8 cellular contexts compared by ENCODE assay signal in the genomic region with DNA sequence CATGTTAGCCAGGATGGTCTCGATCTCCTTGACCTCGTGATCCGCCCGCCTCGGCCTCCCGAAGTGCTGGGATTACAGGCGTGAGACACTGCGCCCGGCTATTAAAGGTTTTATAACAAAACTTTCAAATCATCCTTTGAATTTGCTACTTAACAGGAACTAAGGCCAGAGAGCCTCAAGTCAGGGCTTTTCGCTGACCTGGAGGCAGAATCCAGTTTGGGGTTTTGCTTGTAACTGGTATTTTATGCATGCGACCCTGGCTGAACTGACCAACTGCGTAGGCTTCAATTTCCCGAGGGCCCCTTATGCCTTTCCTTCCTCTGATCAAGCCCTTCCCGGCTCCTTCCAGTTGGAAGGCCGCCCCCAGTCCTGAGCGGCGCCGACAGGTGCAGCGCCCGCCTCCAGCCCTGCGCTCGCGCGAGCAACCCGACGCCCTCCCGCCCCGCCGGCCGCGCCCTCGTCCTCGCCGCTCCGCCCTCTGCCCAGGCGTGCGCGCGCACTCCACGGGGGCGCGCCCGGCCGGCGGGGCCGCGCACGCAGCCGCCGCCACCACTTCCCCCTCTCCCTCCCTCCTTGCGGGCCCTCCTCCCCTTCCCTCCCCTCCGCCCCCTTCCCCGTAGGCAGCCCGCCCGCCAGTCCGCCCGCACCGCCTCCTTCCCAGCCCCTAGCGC. TPM values are rescaled to one million over a fixed set of nuclear protein-coding genes. Genes with fewer than 3 reads are reported as not detected.
DNase-seq lines count a peak whose midpoint lies in the region; ATAC-seq and TF ChIP-seq lines count a peak whose summit lies in the region.
"Not testable (repeated sequence)": the region's sequence is repeated elsewhere in the genome, so short reads cannot be mapped to it uniquely, and the experiment has no call there.

A gene with protein sequence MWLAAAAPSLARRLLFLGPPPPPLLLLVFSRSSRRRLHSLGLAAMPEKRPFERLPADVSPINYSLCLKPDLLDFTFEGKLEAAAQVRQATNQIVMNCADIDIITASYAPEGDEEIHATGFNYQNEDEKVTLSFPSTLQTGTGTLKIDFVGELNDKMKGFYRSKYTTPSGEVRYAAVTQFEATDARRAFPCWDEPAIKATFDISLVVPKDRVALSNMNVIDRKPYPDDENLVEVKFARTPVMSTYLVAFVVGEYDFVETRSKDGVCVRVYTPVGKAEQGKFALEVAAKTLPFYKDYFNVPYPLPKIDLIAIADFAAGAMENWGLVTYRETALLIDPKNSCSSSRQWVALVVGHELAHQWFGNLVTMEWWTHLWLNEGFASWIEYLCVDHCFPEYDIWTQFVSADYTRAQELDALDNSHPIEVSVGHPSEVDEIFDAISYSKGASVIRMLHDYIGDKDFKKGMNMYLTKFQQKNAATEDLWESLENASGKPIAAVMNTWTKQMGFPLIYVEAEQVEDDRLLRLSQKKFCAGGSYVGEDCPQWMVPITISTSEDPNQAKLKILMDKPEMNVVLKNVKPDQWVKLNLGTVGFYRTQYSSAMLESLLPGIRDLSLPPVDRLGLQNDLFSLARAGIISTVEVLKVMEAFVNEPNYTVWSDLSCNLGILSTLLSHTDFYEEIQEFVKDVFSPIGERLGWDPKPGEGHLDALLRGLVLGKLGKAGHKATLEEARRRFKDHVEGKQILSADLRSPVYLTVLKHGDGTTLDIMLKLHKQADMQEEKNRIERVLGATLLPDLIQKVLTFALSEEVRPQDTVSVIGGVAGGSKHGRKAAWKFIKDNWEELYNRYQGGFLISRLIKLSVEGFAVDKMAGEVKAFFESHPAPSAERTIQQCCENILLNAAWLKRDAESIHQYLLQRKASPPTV (plus strand): TSS at position 552 of the 671 bp plus-strand sequence. CDS start 193 bp downstream, outside the sequence.

- not testable (repeated sequence) for H3K4me1 Mint-ChIP-seq in activated CD4-positive, alpha-beta memory T cell treated with anti-CD3 and anti-CD28 coated beads, Interleukin-2, amount 10 ng/mL, durations not matched to agents 7 days and 5 days

- intact Hi-C loops in left lung (cut with DNase I): not testable (repeated sequence)

- H3K4me3 Mint-ChIP-seq in activated CD4-positive, alpha-beta memory T cell treated with anti-CD3 and anti-CD28 coated beads, Interleukin-2, amount 10 ng/mL, durations not matched to agents 7 days and 5 days: peak within 1 kb of the TSS; percentile 90

- H3K27me3 Mint-ChIP-seq in activated CD4-positive, alpha-beta memory T cell treated with anti-CD3 and anti-CD28 coated beads, Interleukin-2, amount 10 ng/mL, durations not matched to agents 7 days and 5 days: not testable (repeated sequence)

- H3K4me3 ChIP-seq in BJ (ENCODE audit: low read depth, low read length) (peak within 1 kb of the TSS; percentile 60), left lung (peak within 1 kb of the TSS; percentile 36 to 61)

- POLR2A ChIA-PET in BJ (lab: Charles Lee); activated CD4-positive, alpha-beta memory T cell treated with anti-CD3 and anti-CD28 coated beads, Interleukin-2, amount 10 ng/mL, durations not matched to agents 7 days and 5 days (lab: Charles Lee): not testable (repeated sequence)

- H3K36me3 ChIP-seq in BJ (ENCODE audit: control insufficient read depth, insufficient read depth, low read length); left lung: not testable (repeated sequence)

- DNase-seq in BJ (ENCODE audit: low read depth): peak; percentile 12
- DNase-seq in NCI-H82 (lab: John Stamatoyannopoulos, UW): peak; percentile 94
- DNase-seq in activated CD4-positive, alpha-beta memory T cell treated with anti-CD3 and anti-CD28 coated beads, Interleukin-2, amount 10 ng/mL, durations not matched to agents 7 days and 5 days: peak; percentile 90
- peak; percentile 67 to 91 for DNase-seq in dermis microvascular lymphatic vessel endothelial cell (ENCODE audit: low read depth in 2 of 2)
- peak; percentile 95 to 96 for DNase-seq in left lung
- peak; percentile 84 for DNase-seq in stimulated activated CD4-positive, alpha-beta T cell treated with anti-CD3 and anti-CD28 coated beads, Interleukin-1b, Interleukin-23, amount 100 ng/mL, for 48 hours

- CTCF ChIA-PET in BJ (lab: Yijun Ruan, JAX); activated CD4-positive, alpha-beta memory T cell treated with anti-CD3 and anti-CD28 coated beads, Interleukin-2, amount 10 ng/mL, durations not matched to agents 7 days and 5 days (lab: Charles Lee): not testable (repeated sequence)

- H3K9me3 ChIP-seq in left lung: not testable (repeated sequence)

- H3K9me3 Mint-ChIP-seq in activated CD4-positive, alpha-beta memory T cell treated with anti-CD3 and anti-CD28 coated beads, Interleukin-2, amount 10 ng/mL, durations not matched to agents 7 days and 5 days: not testable (repeated sequence)

- H3K27ac Mint-ChIP-seq in activated CD4-positive, alpha-beta memory T cell treated with anti-CD3 and anti-CD28 coated beads, Interleukin-2, amount 10 ng/mL, durations not matched to agents 7 days and 5 days: peak within 1 kb of the TSS; percentile 80

- peak within 1 kb of the TSS; percentile 81 to 90 for H3K27ac ChIP-seq in left lung

- H3K36me3 Mint-ChIP-seq in activated CD4-positive, alpha-beta memory T cell treated with anti-CD3 and anti-CD28 coated beads, Interleukin-2, amount 10 ng/mL, durations not matched to agents 7 days and 5 days (ENCODE audit: low read depth): not testable (repeated sequence)

- H3K4me1 ChIP-seq in left lung: peaks cover 0 to 12% of the 10 kb centered on the region in 2 donors

- not testable (repeated sequence) for H3K27me3 ChIP-seq in BJ (ENCODE audit: control insufficient read depth, insufficient read depth, low read length); left lung

- peak; percentile 68 for ATAC-seq in GM19438 (IDR thresholded peaks at IDR 0.05; ENCODE audit: low read depth, unreplicated experiment)
- peak; percentile 58 for ATAC-seq in HG03571 (IDR thresholded peaks at IDR 0.05; ENCODE audit: unreplicated experiment)
- ATAC-seq in left lung: peak; percentile 88

- not testable (repeated sequence) for TF ChIP-seq CTCF in BJ (IDR thresholded peaks at IDR 0.05; ENCODE audit: insufficient read depth, low read depth, low read length); left lung (IDR thresholded peaks at IDR 0.05)

RNA-seq across cellular contexts. Expression of the gene that starts here (rescaled TPM):
- 60.2 and 99.5 TPM in 2 replicates for polyA plus RNA-seq in BJ (2011; rRNA removed)
- polyA minus RNA-seq in BJ (2011; rRNA and poly(A)+ RNA removed): 67.2 and 80.9 TPM in 2 replicates
- total RNA-seq in activated CD4-positive, alpha-beta memory T cell treated with anti-CD3 and anti-CD28 coated beads, Interleukin-2, amount 10 ng/mL, durations not matched to agents 7 days and 5 days: 100 to 1,000 TPM; 103 to 105 TPM
- total RNA-seq in dermis microvascular lymphatic vessel endothelial cell: 62.9 and 78.0 TPM in 2 replicates
- total RNA-seq in left lung: 100 to 1,000 TPM; 109 to 131 TPM

Comparison
In these comparisons a context has a peak if more than half of its experiments do, and no peak if none do; other contexts are left out.
1. Peak in every context shown above with its lines: DNase-seq, ATAC-seq, H3K4me3 ChIP-seq and H3K27ac ChIP-seq.
2. DNase-seq: peak in every context shown above with its lines; median percentile 96 in left lung; 94 in NCI-H82; 90 in activated CD4-positive, alpha-beta memory T cell treated with anti-CD3 and anti-CD28 coated beads, Interleukin-2, amount 10 ng/mL, durations not matched to agents 7 days and 5 days; 84 in stimulated activated CD4-positive, alpha-beta T cell treated with anti-CD3 and anti-CD28 coated beads, Interleukin-1b, Interleukin-23, amount 100 ng/mL, for 48 hours; 79 in dermis microvascular lymphatic vessel endothelial cell; 12 in BJ.